ENCODE assay signal across 1 cellular context in the genomic region with DNA sequence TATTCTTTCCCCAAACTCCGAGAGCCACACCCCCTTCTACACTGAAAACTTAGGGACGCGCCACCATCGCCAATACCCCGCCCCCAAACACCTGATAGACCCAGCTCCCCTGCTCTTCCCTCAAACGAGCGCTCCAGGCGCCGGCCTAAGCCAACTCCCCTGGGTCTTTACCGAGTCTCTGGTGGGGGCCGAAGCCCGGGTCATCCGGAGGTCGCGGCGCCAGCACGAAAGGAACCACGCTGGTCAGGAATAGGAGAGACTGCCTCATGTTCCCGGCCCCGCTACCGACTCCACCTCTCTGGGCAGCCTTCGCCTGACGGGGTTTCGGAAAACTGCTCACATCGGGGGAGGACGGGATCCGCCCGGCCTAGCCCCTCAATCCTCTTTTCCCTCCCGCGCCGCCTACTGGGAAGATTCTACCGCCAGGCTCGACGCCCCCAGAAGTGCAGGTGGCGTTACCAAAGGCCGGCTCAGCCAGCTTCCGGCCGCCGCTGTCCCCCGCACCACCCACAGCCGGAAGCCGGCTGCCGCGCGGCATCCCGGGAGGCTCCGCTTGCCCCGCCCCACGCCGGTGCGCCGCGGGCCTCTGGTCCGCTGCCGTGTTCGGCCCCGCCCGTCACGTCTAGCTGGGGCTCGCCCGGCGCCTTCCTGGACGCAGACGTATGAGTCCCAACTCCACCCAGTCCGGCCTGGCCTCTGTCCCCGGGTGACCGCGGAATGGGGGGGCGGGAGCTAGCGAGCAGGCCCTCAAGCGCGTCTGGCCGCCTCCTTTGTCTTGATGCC.
A peak's percentile ranks its signal among the peaks of the same experiment; 100 is the strongest.
TF ChIP-seq lines count a peak whose summit lies in the region.

TSS of gene ADAM17 (minus strand) at position 493 of the 783 bp plus-strand sequence. CDS start at position 268, 225 bp downstream.

TF ChIP-seq in WTC11, 78 proteins besides CTCF, POLR2A, EP300 and RAD21 (continued from another document):
- TF ChIP-seq ZNF416 (CRISPR knock-in tag; IDR thresholded peaks at IDR 0.05) (no peak), CREB1 (CRISPR knock-in tag; IDR thresholded peaks at IDR 0.05) (no peak), ETV6 (CRISPR knock-in tag; IDR thresholded peaks at IDR 0.05) (peak; percentile 87), ATF1 (CRISPR knock-in tag; IDR thresholded peaks at IDR 0.05) (0 out of 2 replicates have a peak, but pooled peaks have one; percentile 65), SP1 (CRISPR knock-in tag; conservative IDR thresholded peaks at IDR 0.05) (peak; percentile 96), ZNF532 (CRISPR knock-in tag; IDR thresholded peaks at IDR 0.05; ENCODE audit: borderline replicate concordance) (no peak), ZBTB43 (CRISPR knock-in tag; IDR thresholded peaks at IDR 0.05) (no peak), CREM (CRISPR knock-in tag; IDR thresholded peaks at IDR 0.05) (peak; percentile 75; the same call in 1 of the 2 replicates), ELF4 (CRISPR knock-in tag; IDR thresholded peaks at IDR 0.05; ENCODE audit: low read depth) (0 out of 2 replicates have a peak, but pooled peaks have one; percentile 46), OVOL2 (CRISPR knock-in tag; IDR thresholded peaks at IDR 0.05; ENCODE audit: borderline replicate concordance) (no peak), NFYB (CRISPR knock-in tag; conservative IDR thresholded peaks at IDR 0.05; ENCODE audit: low read depth) (peak; percentile 30), NFATC4 (CRISPR knock-in tag; IDR thresholded peaks at IDR 0.05) (no peak)
- TF ChIP-seq, protein P1, sequence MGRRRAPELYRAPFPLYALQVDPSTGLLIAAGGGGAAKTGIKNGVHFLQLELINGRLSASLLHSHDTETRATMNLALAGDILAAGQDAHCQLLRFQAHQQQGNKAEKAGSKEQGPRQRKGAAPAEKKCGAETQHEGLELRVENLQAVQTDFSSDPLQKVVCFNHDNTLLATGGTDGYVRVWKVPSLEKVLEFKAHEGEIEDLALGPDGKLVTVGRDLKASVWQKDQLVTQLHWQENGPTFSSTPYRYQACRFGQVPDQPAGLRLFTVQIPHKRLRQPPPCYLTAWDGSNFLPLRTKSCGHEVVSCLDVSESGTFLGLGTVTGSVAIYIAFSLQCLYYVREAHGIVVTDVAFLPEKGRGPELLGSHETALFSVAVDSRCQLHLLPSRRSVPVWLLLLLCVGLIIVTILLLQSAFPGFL (CRISPR knock-in tag; IDR thresholded peaks at IDR 0.05; ENCODE audit: borderline replicate concordance), result 0 out of 2 replicates have a peak, but pooled peaks have one; percentile 80
- TF ChIP-seq, protein P2, sequence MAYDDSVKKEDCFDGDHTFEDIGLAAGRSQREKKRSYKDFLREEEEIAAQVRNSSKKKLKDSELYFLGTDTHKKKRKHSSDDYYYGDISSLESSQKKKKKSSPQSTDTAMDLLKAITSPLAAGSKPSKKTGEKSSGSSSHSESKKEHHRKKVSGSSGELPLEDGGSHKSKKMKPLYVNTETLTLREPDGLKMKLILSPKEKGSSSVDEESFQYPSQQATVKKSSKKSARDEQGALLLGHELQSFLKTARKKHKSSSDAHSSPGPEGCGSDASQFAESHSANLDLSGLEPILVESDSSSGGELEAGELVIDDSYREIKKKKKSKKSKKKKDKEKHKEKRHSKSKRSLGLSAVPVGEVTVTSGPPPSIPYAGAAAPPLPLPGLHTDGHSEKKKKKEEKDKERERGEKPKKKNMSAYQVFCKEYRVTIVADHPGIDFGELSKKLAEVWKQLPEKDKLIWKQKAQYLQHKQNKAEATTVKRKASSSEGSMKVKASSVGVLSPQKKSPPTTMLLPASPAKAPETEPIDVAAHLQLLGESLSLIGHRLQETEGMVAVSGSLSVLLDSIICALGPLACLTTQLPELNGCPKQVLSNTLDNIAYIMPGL (CRISPR knock-in tag; IDR thresholded peaks at IDR 0.05), result peak; percentile 89
